In genomic region chr9:33816327-33817252, GRCh38 we compare ENCODE assay signal across 8 cellular contexts. TPM values are rescaled to one million over a fixed set of nuclear protein-coding genes. Genes with fewer than 3 reads are reported as not detected.
DNase-seq lines count a peak whose midpoint lies in the region; ATAC-seq, FAIRE-seq and TF ChIP-seq lines count a peak whose summit lies in the region.

A gene with protein sequence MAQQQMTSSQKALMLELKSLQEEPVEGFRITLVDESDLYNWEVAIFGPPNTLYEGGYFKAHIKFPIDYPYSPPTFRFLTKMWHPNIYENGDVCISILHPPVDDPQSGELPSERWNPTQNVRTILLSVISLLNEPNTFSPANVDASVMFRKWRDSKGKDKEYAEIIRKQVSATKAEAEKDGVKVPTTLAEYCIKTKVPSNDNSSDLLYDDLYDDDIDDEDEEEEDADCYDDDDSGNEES (plus strand): TSS chr9:33817160. CDS start chr9:33817758, 598 bp downstream.

- no peaks in the 10 kb centered on the region for H3K36me3 ChIP-seq in adipocyte (ENCODE audit: control insufficient read depth, insufficient read depth, low read length, severe bottlenecking)
- no peaks in the 10 kb centered on the region for H3K36me3 ChIP-seq in cardiac muscle cell
- H3K36me3 ChIP-seq in transverse colon: no peaks in the 10 kb centered on the region

- H3K27ac ChIP-seq in cardiac muscle cell (peak within 1 kb of the TSS; percentile 100), transverse colon (peak within 1 kb of the TSS; percentile 97 to 100 (median 100))

- H3K4me1 ChIP-seq in adipocyte (ENCODE audit: control insufficient read depth, insufficient read depth, low read length) (peaks cover 52% of the 10 kb centered on the region), cardiac muscle cell (ENCODE audit: low read depth) (peaks cover 5% of the 10 kb centered on the region), transverse colon (peaks cover 30 to 65% (median 40%) of the 10 kb centered on the region in 4 donors)

- peak; percentile 92 for FAIRE-seq in GM12891 (lab: Jason Lieb, UNC)

- ATAC-seq in HG02840 (IDR thresholded peaks at IDR 0.05; ENCODE audit: low FRiP score, unreplicated experiment): peak; percentile 46

- WGBS in transverse colon (ENCODE audit: low coverage in 1 of 2), 2 donors: 2 to 70% methylated on average over 2 to 31 of the region's 66 CpGs

- intact Hi-C loops in transverse colon (cut with DNase I; ENCODE audit: low total_unique reads): loop anchor here (10.0 kb wide), 1 partner anchor 108 kb away; no protein-coding TSS in a partner anchor

- in situ Hi-C loops in transverse colon (cut with MboI; ENCODE audit: low pct_ligation_motif_present in 1 of 4, low pct_unique_long_range_greater_than_20kb in 1 of 4, low sequenced_read_pairs in 3 of 4): no loop called here

- H3K9me3 ChIP-seq in adipocyte (ENCODE audit: control insufficient read depth, low read length): no peaks in the 10 kb centered on the region
- no peaks in the 10 kb centered on the region for H3K9me3 ChIP-seq in cardiac muscle cell (ENCODE audit: low read depth)
- no peaks in the 10 kb centered on the region for H3K9me3 ChIP-seq in transverse colon

- no peak for TF ChIP-seq EP300 in transverse colon (IDR thresholded peaks at IDR 0.05; ENCODE audit: low read depth)

- peak; percentile 71; the same call in 1 of the 2 replicates for TF ChIP-seq POLR2A in GM12891 (IDR thresholded peaks at IDR 0.05; ENCODE audit: low read depth, low read length)
- TF ChIP-seq POLR2A in transverse colon (IDR thresholded peaks at IDR 0.05): peak; percentile 91

- peak within 1 kb of the TSS; percentile 99 for H3K9ac ChIP-seq in adipocyte (ENCODE audit: low read length)

- H3K27me3 ChIP-seq in adipocyte (replicated peaks; ENCODE audit: control insufficient read depth, insufficient read depth, low read length) (no peaks in the 10 kb centered on the region), cardiac muscle cell (no peaks in the 10 kb centered on the region), transverse colon (no peaks in the 10 kb centered on the region)

- TF ChIP-seq CTCF in cardiac muscle cell (IDR thresholded peaks at IDR 0.05; ENCODE audit: low read depth, low read length) (no peak), transverse colon (IDR thresholded peaks at IDR 0.05) (no peak)

- DNase-seq in GM12891 (ENCODE audit: insufficient read length, low spot score) (peak; percentile 90), NCI-H1436 treated with DMSO at 0.1 percent for 48 hours (lab: John Stamatoyannopoulos, UW) (peak; percentile 72), T follicular helper cell (ENCODE audit: low read depth) (peak; percentile 93), adipocyte (ENCODE audit: low read depth) (peak; percentile 95), cardiac muscle cell (ENCODE audit: low read depth in 1 of 2, low spot score in 1 of 2) (peak; percentile 93 to 95), pons (ENCODE audit: low spot score) (peak; percentile 91), transverse colon (peak; percentile 94)

- peak within 1 kb of the TSS; percentile 92 for H3K4me3 ChIP-seq in adipocyte (ENCODE audit: low read length)
- peak within 1 kb of the TSS; percentile 96 for H3K4me3 ChIP-seq in cardiac muscle cell
- H3K4me3 ChIP-seq in transverse colon: peak within 1 kb of the TSS; percentile 72 to 96 (median 90)

TF ChIP-seq in GM12891, 5 proteins besides CTCF, POLR2A, EP300 and RAD21:
- TF ChIP-seq PAX5 (IDR thresholded peaks at IDR 0.05; ENCODE audit: insufficient read depth, low read length, severe bottlenecking) (no peak), SPI1 (IDR thresholded peaks at IDR 0.05; ENCODE audit: low read depth, low read length) (peak; percentile 30; the same call in 1 of the 2 replicates), TAF1 (IDR thresholded peaks at IDR 0.05; ENCODE audit: low read depth, low read length) (0 out of 2 replicates have a peak, but pooled peaks have one; percentile 15), POU2F2 (IDR thresholded peaks at IDR 0.05; ENCODE audit: low read depth, low read length) (no peak), POLR2AphosphoS5 (IDR thresholded peaks at IDR 0.05; ENCODE audit: low read depth, low read length) (0 out of 2 replicates have a peak, but pooled peaks have one; percentile 63)

RNA-seq across cellular contexts. Expression of the gene that starts here (rescaled TPM):
- 23.1 TPM for polyA plus RNA-seq in GM12891 (2012; ENCODE audit: low read depth, missing spikeins)
- total RNA-seq in cardiac muscle cell: 28.6 and 35.5 TPM in 2 replicates
- 45.6 and 60.9 TPM in 2 replicates for polyA plus RNA-seq in cardiac muscle cell
- 10 to 100 TPM; 13.9 to 30.8 (median 22.9) TPM for total RNA-seq in transverse colon

Comparison
In these comparisons a context has a peak if more than half of its experiments do, and no peak if none do; other contexts are left out.
1. Peak in every context shown above with its lines: DNase-seq, ATAC-seq, H3K4me3 ChIP-seq and H3K27ac ChIP-seq.